15 cellular contexts compared by ENCODE assay signal in the genomic region with DNA sequence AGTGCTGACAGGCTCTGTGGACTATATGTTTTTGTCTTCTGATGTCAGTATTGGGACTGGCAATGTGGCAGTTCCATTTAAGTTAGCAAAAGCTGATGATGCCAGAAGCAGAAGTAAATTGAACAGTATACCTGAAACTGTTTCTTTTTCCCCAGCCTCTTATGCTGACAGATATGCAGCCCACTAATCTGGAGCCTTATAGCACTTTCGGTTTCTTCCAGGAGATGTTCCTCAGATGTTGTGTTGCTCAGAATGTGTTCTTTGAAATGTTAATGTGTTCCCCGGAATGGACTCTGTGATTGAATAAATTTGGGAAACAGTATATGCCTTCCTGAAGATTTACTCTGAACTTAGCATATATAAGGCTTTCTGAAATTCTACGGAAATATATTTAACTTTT.
"Had no signal": no experiment of that assay in that cellular context is flagged by ENCODE, and none has a peak within 500 bp of the region (broad histone marks: within the 10 kb centered on the region; RNA-seq: fewer than 3 reads in every experiment).

No MANE protein-coding gene starts in this region.

- H3K9me3 Mint-ChIP-seq: natural killer cell treated with Interleukin-12 subunit alpha and Interleukin-12 subunit beta and Interleukin-15 and Interleukin-18, amount 100 ng/mL, for 72 hours had no signal

- DNase-seq: activated CD4-positive, alpha-beta memory T cell treated with anti-CD3 and anti-CD28 coated beads, Interleukin-2, amount 10 ng/mL, durations not matched to agents 7 days and 5 days; activated naive CD4-positive, alpha-beta T cell treated with anti-CD3 and anti-CD28 coated beads for 36 hours; body of pancreas; central memory CD4-positive, alpha-beta T cell; cortex of kidney; effector memory CD4-positive, alpha-beta T cell; erythroblast; left lung; stimulated activated CD4-positive, alpha-beta T cell treated with anti-CD3 and anti-CD28 coated beads, Interleukin-2, amount 100 ng/mL, for 48 hours; stimulated activated naive CD4-positive, alpha-beta T cell treated with Interleukin-2 at 50 U/mL for 16 hours; T1000; upper lobe of right lung had no signal

- H3K27ac ChIP-seq: body of pancreas, left lung, suprapubic skin, upper lobe of right lung had no signal

- H3K4me1 ChIP-seq: body of pancreas, left lung, suprapubic skin, upper lobe of right lung had no signal

- H3K27me3 Mint-ChIP-seq: activated CD4-positive, alpha-beta memory T cell treated with anti-CD3 and anti-CD28 coated beads, Interleukin-2, amount 10 ng/mL, durations not matched to agents 7 days and 5 days; activated T-helper 17 cell treated with anti-CD3 and anti-CD28 coated beads, Interleukin-2, amount 50 U/mL, for 72 hours; natural killer cell treated with Interleukin-12 subunit alpha and Interleukin-12 subunit beta and Interleukin-15 and Interleukin-18, amount 100 ng/mL, for 72 hours had no signal

- H3K4me3 ChIP-seq: body of pancreas, left lung, suprapubic skin, upper lobe of right lung had no signal

- H3K4me1 Mint-ChIP-seq: activated T-helper 17 cell treated with anti-CD3 and anti-CD28 coated beads, Interleukin-2, amount 50 U/mL, for 72 hours had no signal

- H3K9me3 ChIP-seq: body of pancreas, left lung, suprapubic skin, upper lobe of right lung had no signal

- H3K4me3 Mint-ChIP-seq: activated CD4-positive, alpha-beta memory T cell treated with anti-CD3 and anti-CD28 coated beads, Interleukin-2, amount 10 ng/mL, durations not matched to agents 7 days and 5 days; activated naive CD4-positive, alpha-beta T cell treated with anti-CD3 and anti-CD28 coated beads for 36 hours; activated T-helper 17 cell treated with anti-CD3 and anti-CD28 coated beads, Interleukin-2, amount 50 U/mL, for 72 hours; natural killer cell treated with Interleukin-12 subunit alpha and Interleukin-12 subunit beta and Interleukin-15 and Interleukin-18, amount 100 ng/mL, for 72 hours had no signal

- ATAC-seq: activated T-helper 17 cell treated with anti-CD3 and anti-CD28 coated beads, Interleukin-2, amount 50 U/mL, for 72 hours; body of pancreas; left lung; natural killer cell treated with Interleukin-12 subunit alpha and Interleukin-12 subunit beta and Interleukin-15 and Interleukin-18, amount 100 ng/mL, for 72 hours; upper lobe of right lung had no signal

- H3K27ac Mint-ChIP-seq: activated CD4-positive, alpha-beta memory T cell treated with anti-CD3 and anti-CD28 coated beads, Interleukin-2, amount 10 ng/mL, durations not matched to agents 7 days and 5 days; activated naive CD4-positive, alpha-beta T cell treated with anti-CD3 and anti-CD28 coated beads for 36 hours; activated T-helper 17 cell treated with anti-CD3 and anti-CD28 coated beads, Interleukin-2, amount 50 U/mL, for 72 hours; natural killer cell treated with Interleukin-12 subunit alpha and Interleukin-12 subunit beta and Interleukin-15 and Interleukin-18, amount 100 ng/mL, for 72 hours had no signal

- H3K27me3 ChIP-seq: body of pancreas, left lung, suprapubic skin, upper lobe of right lung had no signal
